In genomic region chr19:43634877-43635560, GRCh38 we compare ENCODE assay signal across 12 cellular contexts. TPM values are rescaled to one million over a fixed set of nuclear protein-coding genes. Genes with fewer than 3 reads are reported as not detected.
DNase-seq lines count a peak whose midpoint lies in the region; ATAC-seq and TF ChIP-seq lines count a peak whose summit lies in the region.
"Had no signal": no experiment of that assay in that cellular context is flagged by ENCODE, and none has a peak within 500 bp of the region (broad histone marks: within the 10 kb centered on the region; RNA-seq: fewer than 3 reads in every experiment).

No MANE protein-coding gene starts in this region.

- peak overlapping the region; percentile 57 for H4K12ac ChIP-seq in trophoblast cell (ENCODE audit: low read depth, low read length)

- H3K27me3 ChIP-seq in adrenal gland = no peaks in the 10 kb centered on the region
- peaks cover 15% of the 10 kb centered on the region for H3K27me3 ChIP-seq in trophoblast cell (ENCODE audit: insufficient read depth, low read length)

- H2BK12ac ChIP-seq in trophoblast cell (ENCODE audit: low read length) = no peak overlapping the region

- H2BK120ac ChIP-seq in trophoblast cell (ENCODE audit: insufficient read depth, low read length, poor library complexity) = no peak overlapping the region

- intact Hi-C loops in adrenal gland (cut with DNase I) (no loop called here), posterior vena cava (cut with DNase I) (no loop called here)

- H3K36me3 Mint-ChIP-seq in glutamatergic neuron (ENCODE audit: unreplicated experiment) = peaks cover 3% of the 10 kb centered on the region

- peaks cover 10% of the 10 kb centered on the region for H3K9me3 Mint-ChIP-seq in glutamatergic neuron (ENCODE audit: unreplicated experiment)
- H3K9me3 Mint-ChIP-seq: activated naive CD8-positive, alpha-beta T cell treated with anti-CD3 and anti-CD28 coated beads, Interleukin-2, amount 50 U/mL, for 24 hours; stimulated activated naive CD8-positive, alpha-beta T cell treated with anti-CD3 and anti-CD28 coated beads, Interleukin-15, amount 100 ng/mL, for 72 hours had no signal

- peaks cover 10% of the 10 kb centered on the region for H3K27me3 Mint-ChIP-seq in glutamatergic neuron (ENCODE audit: unreplicated experiment)

- no peak overlapping the region for H4K91ac ChIP-seq in trophoblast cell (ENCODE audit: low read depth, low read length)

- H3K4ac ChIP-seq in trophoblast cell (ENCODE audit: low read depth, low read length) = no peak overlapping the region

- H3K27ac ChIP-seq in adrenal gland (peak overlapping the region in 2 of 5 donors; percentile 40 to 52), trophoblast cell (ENCODE audit: low read depth, low read length) (no peak overlapping the region)
- H3K27ac ChIP-seq: heart right ventricle had no signal

- H3K27ac Mint-ChIP-seq in glutamatergic neuron (ENCODE audit: unreplicated experiment) = no peak overlapping the region
- H3K27ac Mint-ChIP-seq: activated naive CD8-positive, alpha-beta T cell treated with anti-CD3 and anti-CD28 coated beads, Interleukin-2, amount 50 U/mL, for 24 hours had no signal

- H3K23ac ChIP-seq in trophoblast cell (ENCODE audit: low read length) = no peak overlapping the region

- DNase-seq in EL (peak; percentile 30), adrenal gland (peak in 5 of 7 donors; percentile 47 to 65 (median 57)), glutamatergic neuron (no peak), trophoblast cell (no peak), posterior vena cava (ENCODE audit: low spot score) (no peak)
- DNase-seq in activated CD4-positive, alpha-beta T cell treated with anti-CD3 and anti-CD28 coated beads, Interleukin-2, amount 50 U/mL, for 1 hour = no peak
- DNase-seq: activated naive CD8-positive, alpha-beta T cell treated with anti-CD3 and anti-CD28 coated beads, Interleukin-2, amount 50 U/mL, for 24 hours; heart right ventricle; OCI-M1; stimulated activated naive CD8-positive, alpha-beta T cell treated with anti-CD3 and anti-CD28 coated beads, Interleukin-15, amount 100 ng/mL, for 72 hours had no signal

- H3K4me3 Mint-ChIP-seq in glutamatergic neuron (ENCODE audit: unreplicated experiment) = peak overlapping the region; percentile 81
- H3K4me3 Mint-ChIP-seq: activated naive CD8-positive, alpha-beta T cell treated with anti-CD3 and anti-CD28 coated beads, Interleukin-2, amount 50 U/mL, for 24 hours had no signal

- H3K18ac ChIP-seq in trophoblast cell (ENCODE audit: low read length) = no peak overlapping the region

- peak overlapping the region; percentile 55 for H3K4me2 ChIP-seq in trophoblast cell (ENCODE audit: low read length)

- H3K9me3 ChIP-seq in adrenal gland (replicated peaks in 1 of 3) = no peaks in the 10 kb centered on the region
- H3K9me3 ChIP-seq in trophoblast cell (ENCODE audit: insufficient read depth, low read depth, low read length) = peaks cover 3% of the 10 kb centered on the region
- H3K9me3 ChIP-seq: heart right ventricle had no signal

- H3K4me3 ChIP-seq in adrenal gland = peak overlapping the region in 1 of 4 donors; percentile 51
- no peak overlapping the region for H3K4me3 ChIP-seq in trophoblast cell (ENCODE audit: low read depth, low read length)
- H3K4me3 ChIP-seq: heart right ventricle had no signal

- H3K4me1 Mint-ChIP-seq in glutamatergic neuron (ENCODE audit: low read depth, unreplicated experiment) = peaks cover 6% of the 10 kb centered on the region

- peak overlapping the region; percentile 5 for H2AFZ ChIP-seq in trophoblast cell (ENCODE audit: insufficient read depth, low read length, poor library complexity)

- ATAC-seq in GM19463 (IDR thresholded peaks at IDR 0.05; ENCODE audit: unreplicated experiment) (no peak), HG03520 (IDR thresholded peaks at IDR 0.05; ENCODE audit: unreplicated experiment) (no peak)
- ATAC-seq: activated naive CD8-positive, alpha-beta T cell treated with anti-CD3 and anti-CD28 coated beads, Interleukin-2, amount 50 U/mL, for 24 hours; stimulated activated naive CD8-positive, alpha-beta T cell treated with anti-CD3 and anti-CD28 coated beads, Interleukin-15, amount 100 ng/mL, for 72 hours had no signal

- H3K4me1 ChIP-seq in adrenal gland (replicated peaks in 1 of 2) = peaks cover 15 to 22% of the 10 kb centered on the region in 2 donors
- H3K4me1 ChIP-seq in trophoblast cell (ENCODE audit: control insufficient read depth in 1 of 2, insufficient read depth in 2 of 2, low read length in 2 of 2) = peaks cover 13 to 18% of the 10 kb centered on the region in 2 experiments

- TF ChIP-seq POLR2A in adrenal gland (IDR thresholded peaks at IDR 0.05) = no peak

- H4K8ac ChIP-seq in trophoblast cell (ENCODE audit: low read depth, low read length) = peak overlapping the region; percentile 86

- H3K9ac ChIP-seq in trophoblast cell (ENCODE audit: low read length) = no peak overlapping the region

- no peak overlapping the region for H2AK5ac ChIP-seq in trophoblast cell (ENCODE audit: low read length)

- WGBS in adrenal gland, 4 donors = 6 to 13% (median 10%) methylated on average over 11 to 17 of the region's 17 CpGs
- no CpG with 5 or more reads among the region's 17 CpGs for WGBS in trophoblast cell (ENCODE audit: extremely low coverage, insufficient coverage, insufficient read length)

- H3K36me3 ChIP-seq in adrenal gland (replicated peaks in 1 of 2) (no peaks in the 10 kb centered on the region), trophoblast cell (ENCODE audit: control insufficient read depth in 1 of 2, insufficient read depth in 2 of 2, low read length in 2 of 2) (no peaks in the 10 kb centered on the region)
- H3K36me3 ChIP-seq: heart right ventricle had no signal

- peaks cover 6% of the 10 kb centered on the region for H3K79me1 ChIP-seq in trophoblast cell (ENCODE audit: low read length)

- H3K14ac ChIP-seq in trophoblast cell (ENCODE audit: low read length) = peak overlapping the region; percentile 24

- no peaks in the 10 kb centered on the region for H3K79me2 ChIP-seq in trophoblast cell (ENCODE audit: control insufficient read depth, insufficient read depth, low read length, poor library complexity)

- no peak overlapping the region for H2BK5ac ChIP-seq in trophoblast cell (ENCODE audit: low read depth, low read length, poor library complexity)

- TF ChIP-seq CTCF in adrenal gland (IDR thresholded peaks at IDR 0.05) (no peak), glutamatergic neuron (IDR thresholded peaks at IDR 0.05; ENCODE audit: partially characterized antibody, unreplicated experiment) (no peak)

RNA-seq across cellular contexts. Expression of gene CADM4, which starts 4.6 kb away (rescaled TPM):
- total RNA-seq in adrenal gland (10 to 100 TPM; 16.6 to 53.9 (median 40.8) TPM), glutamatergic neuron (ENCODE audit: unreplicated experiment) (52.4 TPM), posterior vena cava (1 to 10 TPM; 3.3 to 4.0 TPM)
- polyA plus RNA-seq in adrenal gland = 10 to 100 TPM; 21.7 to 92.7 (median 41.4) TPM
- polyA plus RNA-seq in trophoblast cell (2013) = 5.5 and 5.8 TPM in 2 replicates

RNA-seq across cellular contexts. Expression of gene ZNF428, which starts 15.6 kb away (rescaled TPM):
- 10 to 100 TPM; 34.9 to 71.2 (median 54.9) TPM for total RNA-seq in adrenal gland
- polyA plus RNA-seq in adrenal gland = 100 to 1,000 TPM in 2 of 3 donors, 10 to 100 TPM in 1; 10.3 to 214 (median 148) TPM
- 139 TPM for total RNA-seq in glutamatergic neuron (ENCODE audit: unreplicated experiment)
- polyA plus RNA-seq in trophoblast cell (2013) = 14.9 and 15.3 TPM in 2 replicates
- 10 to 100 TPM; 22.9 to 29.2 TPM for total RNA-seq in posterior vena cava

RNA-seq across cellular contexts. Expression of gene SRRM5, which starts 23.1 kb away (rescaled TPM):
- total RNA-seq in adrenal gland = under 1 TPM in 5 of 8 donors, not detected in 3; 0.15 to 0.43 (median 0.18) TPM
- polyA plus RNA-seq in adrenal gland = 1 to 10 TPM in 2 of 3 donors, under 1 TPM in 1; 0.53 to 4.7 (median 1.2) TPM
- total RNA-seq in glutamatergic neuron (ENCODE audit: unreplicated experiment) = 0.51 TPM
- polyA plus RNA-seq in trophoblast cell (2013) = 0.27 and 0.29 TPM in 2 replicates
- total RNA-seq in posterior vena cava = under 1 TPM; 0.23 to 0.38 TPM

RNA-seq across cellular contexts. Expression of gene PLAUR, which starts 35.0 kb away (rescaled TPM):
- total RNA-seq in adrenal gland (10 to 100 TPM in 6 of 8 donors, 1 to 10 TPM in 2; 6.6 to 25.9 (median 15.4) TPM), glutamatergic neuron (ENCODE audit: unreplicated experiment) (2.9 TPM), posterior vena cava (10 to 100 TPM; 35.2 to 45.4 TPM)
- polyA plus RNA-seq in adrenal gland = 10 to 100 TPM in 2 of 3 donors, 1 to 10 TPM in 1; 6.3 to 16.3 (median 14.5) TPM
- 15.2 and 15.6 TPM in 2 replicates for polyA plus RNA-seq in trophoblast cell (2013)

RNA-seq across cellular contexts. Expression of gene ZNF576, which starts 38.6 kb away (rescaled TPM):
- total RNA-seq in adrenal gland = 100 to 1,000 TPM in 1 of 8 donors, 10 to 100 TPM in 7; 15.7 to 114 (median 26.3) TPM
- 10 to 100 TPM in 2 of 3 donors, 1 to 10 TPM in 1; 9.8 to 13.7 (median 10.8) TPM for polyA plus RNA-seq in adrenal gland
- total RNA-seq in glutamatergic neuron (ENCODE audit: unreplicated experiment) = 15.0 TPM
- 11.1 and 12.1 TPM in 2 replicates for polyA plus RNA-seq in trophoblast cell (2013)
- total RNA-seq in posterior vena cava = 10 to 100 TPM in 1 of 2 donors, 1 to 10 TPM in 1; 8.9 to 13.2 TPM

Comparison
In these comparisons a context has a peak if more than half of its experiments do, and no peak if none do; other contexts are left out.
1. DNase-seq: peak in EL (single experiment) and adrenal gland (5 of 7); none in glutamatergic neuron (single experiment), trophoblast cell (0 of 2), activated CD4-positive, alpha-beta T cell treated with anti-CD3 and anti-CD28 coated beads, Interleukin-2, amount 50 U/mL, for 1 hour (single experiment) and posterior vena cava (single experiment).